Comparison of ENCODE assay signal across 22 cellular contexts in the genomic region with DNA sequence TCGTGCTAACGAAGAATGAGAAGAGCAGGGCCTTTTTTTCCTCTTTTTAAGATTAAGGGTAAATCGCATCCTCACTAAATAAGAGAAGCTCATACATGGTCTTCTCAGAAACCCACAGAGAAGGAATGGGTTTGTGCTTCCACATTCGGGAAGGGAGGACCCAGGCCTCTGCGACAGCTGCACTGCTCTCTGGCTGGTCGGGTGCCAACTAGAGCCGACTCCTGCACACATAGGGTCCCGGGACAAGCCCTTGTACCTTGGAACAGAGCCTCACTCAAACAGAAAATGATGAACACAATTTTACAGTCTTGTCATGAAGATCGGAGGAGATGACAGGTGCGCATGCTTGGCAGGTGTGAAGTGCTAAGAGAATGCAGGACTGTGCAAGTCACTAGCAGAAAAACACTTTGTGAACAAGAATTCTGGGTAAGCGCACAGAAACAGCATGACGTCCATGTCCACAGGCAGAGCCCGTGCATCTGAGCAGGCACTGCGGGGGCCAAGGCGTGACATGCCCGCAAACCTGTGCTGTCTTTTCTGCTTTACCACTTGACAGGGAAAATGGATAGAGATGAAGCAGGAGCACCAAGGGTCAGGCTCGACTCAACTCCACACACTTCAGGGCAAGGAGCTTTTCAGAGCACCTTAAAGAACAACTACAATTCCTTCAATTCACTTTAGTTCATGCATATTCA.
"Had no signal": no experiment of that assay in that cellular context is flagged by ENCODE, and none has a peak within 500 bp of the region (broad histone marks: within the 10 kb centered on the region; RNA-seq: fewer than 3 reads in every experiment).

No MANE protein-coding gene starts in this region.

- H3K9me3 Mint-ChIP-seq: activated T-helper 17 cell treated with anti-CD3 and anti-CD28 coated beads, Interleukin-2, amount 50 U/mL, for 72 hours; brain; immature natural killer cell; memory B cell had no signal

- H3K9me3 ChIP-seq: prostate gland, right atrium auricular region, tibial artery, uterus had no signal

- H3K27ac ChIP-seq: foreskin keratinocyte, hepatocyte, prostate gland, right atrium auricular region, tibial artery, uterus had no signal

- H3K4me2 ChIP-seq: hepatocyte had no signal

- H3K27me3 ChIP-seq: foreskin keratinocyte, hepatocyte, right atrium auricular region, tibial artery, uterus had no signal

- H3K27ac Mint-ChIP-seq: activated B cell treated with CpG ODN at 0.5 μM for 24 hours; activated CD4-positive, alpha-beta T cell treated with anti-CD3 and anti-CD28 coated beads for 36 hours; activated T-cell treated with anti-CD3 and anti-CD28 coated beads, Interleukin-2, amount 50 U/mL, for 24 hours; activated T-helper 17 cell treated with anti-CD3 and anti-CD28 coated beads, Interleukin-2, amount 50 U/mL, for 72 hours; memory B cell; T-helper 1 cell treated with Interleukin-12 subunit alpha and Interleukin-12 subunit beta and Interleukin-4 antibody, amounts not matched to agents 30 μg/mL and 1 μg/mL, for 36 hours had no signal

- H3K4me3 Mint-ChIP-seq: activated B cell treated with CpG ODN at 0.5 μM for 24 hours; activated CD4-positive, alpha-beta T cell treated with anti-CD3 and anti-CD28 coated beads for 36 hours; activated T-cell treated with anti-CD3 and anti-CD28 coated beads, Interleukin-2, amount 50 U/mL, for 24 hours; activated T-helper 17 cell treated with anti-CD3 and anti-CD28 coated beads, Interleukin-2, amount 50 U/mL, for 72 hours; brain; immature natural killer cell; memory B cell; stimulated activated naive CD8-positive, alpha-beta T cell treated with anti-CD3 and anti-CD28 coated beads, Interleukin-15, amount 100 ng/mL, for 72 hours; T-helper 1 cell treated with Interleukin-12 subunit alpha and Interleukin-12 subunit beta and Interleukin-4 antibody, amounts not matched to agents 30 μg/mL and 1 μg/mL, for 36 hours had no signal

- DNase-seq: activated B cell treated with CpG ODN at 0.5 μM for 24 hours; activated CD4-positive, alpha-beta T cell treated with anti-CD3 and anti-CD28 coated beads for 36 hours; activated CD4-positive, alpha-beta T cell treated with anti-CD3 and anti-CD28 coated beads, Interleukin-2, amount 50 U/mL, for 4 hours; activated CD8-positive, alpha-beta memory T cell treated with anti-CD3 and anti-CD28 coated beads for 24 hours; activated CD8-positive, alpha-beta memory T cell treated with anti-CD3 and anti-CD28 coated beads, Interleukin-2, amount 50 U/mL, for 4 hours; activated T-cell treated with anti-CD3 and anti-CD28 coated beads, Interleukin-2, amount 50 U/mL, for 24 hours; dermis blood vessel endothelial cell; effector CD8-positive, alpha-beta T cell; foreskin keratinocyte; immature natural killer cell; naive B cell; stimulated activated CD4-positive, alpha-beta T cell treated with anti-CD3 and anti-CD28 coated beads, Interleukin-12 subunit alpha, Interleukin-12 subunit beta, amount 100 ng/mL, for 4 hours; stimulated activated naive CD8-positive, alpha-beta T cell treated with anti-CD3 and anti-CD28 coated beads, Interleukin-15, amount 100 ng/mL, for 72 hours; tibial artery; uterus had no signal

- H2AFZ ChIP-seq: hepatocyte had no signal

- H3K36me3 ChIP-seq: prostate gland, uterus had no signal

- H3K27me3 Mint-ChIP-seq: activated CD4-positive, alpha-beta T cell treated with anti-CD3 and anti-CD28 coated beads for 36 hours; activated T-cell treated with anti-CD3 and anti-CD28 coated beads, Interleukin-2, amount 50 U/mL, for 24 hours; activated T-helper 17 cell treated with anti-CD3 and anti-CD28 coated beads, Interleukin-2, amount 50 U/mL, for 72 hours; brain; memory B cell; stimulated activated naive CD8-positive, alpha-beta T cell treated with anti-CD3 and anti-CD28 coated beads, Interleukin-15, amount 100 ng/mL, for 72 hours had no signal

- H3K79me2 ChIP-seq: hepatocyte had no signal

- H3K4me1 ChIP-seq: foreskin keratinocyte, prostate gland, tibial artery, uterus had no signal

- H3K4me3 ChIP-seq: hepatocyte, prostate gland, right atrium auricular region, tibial artery, uterus had no signal
